Comparison of ENCODE assay signal across 8 cellular contexts in genomic region chr7:124042826-124043225, GRCh38. TPM values are rescaled to one million over a fixed set of nuclear protein-coding genes. Genes with fewer than 3 reads are reported as not detected.
"Had no signal": no experiment of that assay in that cellular context is flagged by ENCODE, and none has a peak within 500 bp of the region (broad histone marks: within the 10 kb centered on the region; RNA-seq: fewer than 3 reads in every experiment).

No MANE protein-coding gene starts in this region.

- H3K27ac ChIP-seq: GM23248 had no signal

- H3K4me3 Mint-ChIP-seq: H9 had no signal

- H2AFZ ChIP-seq: GM23248 had no signal

- H3K27ac Mint-ChIP-seq: H9 had no signal

- H3K9ac ChIP-seq: GM23248 had no signal

- H3K9me3 Mint-ChIP-seq: H9 had no signal

- FAIRE-seq: H1, H54, HTR-8/SVneo had no signal

- H3K4me3 ChIP-seq: GM23248 had no signal

- DNase-seq: GM23248, H9, HCEC 1CT, IMR-90 had no signal

RNA-seq across cellular contexts. Expression of gene TMEM229A, which starts 10.0 kb away (rescaled TPM):
- total RNA-seq: GM23248, HT-29, IMR-90 had no signal
- polyA plus RNA-seq: GM23248, IMR-90 had no signal
